ENCODE assay signal across 23 cellular contexts in genomic region chr4:184766421-184766820, GRCh38. TPM values are rescaled to one million over a fixed set of nuclear protein-coding genes. Genes with fewer than 3 reads are reported as not detected.
DNase-seq lines count a peak whose midpoint lies in the region; ATAC-seq and FAIRE-seq lines count a peak whose summit lies in the region.
"Had no signal": no experiment of that assay in that cellular context is flagged by ENCODE, and none has a peak within 500 bp of the region (broad histone marks: within the 10 kb centered on the region; RNA-seq: fewer than 3 reads in every experiment).

No MANE protein-coding gene starts in this region.

- no peak overlapping the region for H3K4me3 ChIP-seq in mesendoderm (ENCODE audit: low read length)
- no peak overlapping the region for H3K4me3 ChIP-seq in small intestine (ENCODE audit: low read depth in 1 of 2, low read length in 2 of 2)
- H3K4me3 ChIP-seq: A549, GM23248 had no signal

- H3K9ac ChIP-seq in mesendoderm (ENCODE audit: low read length): no peak overlapping the region
- H3K9ac ChIP-seq: GM23248 had no signal

- ATAC-seq in left colon: peak; percentile 30
- no peak for ATAC-seq in GM21529 (IDR thresholded peaks at IDR 0.05; ENCODE audit: unreplicated experiment)
- ATAC-seq in HG03025 (IDR thresholded peaks at IDR 0.05; ENCODE audit: low FRiP score, unreplicated experiment): no peak
- ATAC-seq in HG02623 (IDR thresholded peaks at IDR 0.05; ENCODE audit: unreplicated experiment): no peak

- H3K36me3 ChIP-seq in mesendoderm (ENCODE audit: control insufficient read depth, insufficient read depth, low read length) (no peaks in the 10 kb centered on the region), small intestine (ENCODE audit: control insufficient read depth in 2 of 2, insufficient read depth in 2 of 2, low read length in 2 of 2) (peaks cover 0 to 7% of the 10 kb centered on the region in 2 donors)

- no peak overlapping the region for H2BK15ac ChIP-seq in mesendoderm (replicated peaks; ENCODE audit: low read depth)

- no peaks in the 10 kb centered on the region for H3K4me1 ChIP-seq in mesendoderm (ENCODE audit: control insufficient read depth, low read depth, low read length)
- no peaks in the 10 kb centered on the region for H3K4me1 ChIP-seq in small intestine (ENCODE audit: control insufficient read depth in 2 of 2, insufficient read depth in 1 of 2, low read depth in 1 of 2, low read length in 1 of 2)
- H3K4me1 ChIP-seq: A549 had no signal

- no peak overlapping the region for H3K56ac ChIP-seq in mesendoderm (ENCODE audit: low read length)

- no peaks in the 10 kb centered on the region for H3K79me1 ChIP-seq in mesendoderm (ENCODE audit: low read length)

- WGBS in mesendoderm (ENCODE audit: extremely low coverage, insufficient coverage, low lambda C conversion rate): no CpG with 5 or more reads among the region's 9 CpGs
- WGBS in small intestine, 3 donors: 42 to 91% (median 61%) methylated on average over 9 of the region's 9 CpGs

- H4K5ac ChIP-seq in mesendoderm (ENCODE audit: low read length): no peak overlapping the region

- H4K8ac ChIP-seq in mesendoderm (ENCODE audit: low read depth, low read length): no peak overlapping the region

- no peaks in the 10 kb centered on the region for H3K9me3 ChIP-seq in small intestine (ENCODE audit: control insufficient read depth, low read depth)
- H3K9me3 ChIP-seq: A549 had no signal

- H3K79me2 ChIP-seq in mesendoderm (ENCODE audit: control insufficient read depth, insufficient read depth, low read length): no peaks in the 10 kb centered on the region

- no peaks in the 10 kb centered on the region for H3K27me3 ChIP-seq in mesendoderm (ENCODE audit: insufficient read depth, low read length, poor library complexity)
- no peaks in the 10 kb centered on the region for H3K27me3 ChIP-seq in small intestine (ENCODE audit: control insufficient read depth in 2 of 2, insufficient read depth in 2 of 2, low read length in 2 of 2)

- H3K4ac ChIP-seq in mesendoderm (ENCODE audit: low read depth, low read length): no peak overlapping the region

- H3K4me2 ChIP-seq in mesendoderm (ENCODE audit: low read length): no peak overlapping the region
- H3K4me2 ChIP-seq: A549 had no signal

- DNase-seq in head of caudate nucleus: peak in 37 of 42 donors; percentile 32 to 82 (median 51)
- no peak for DNase-seq in left colon
- peak; percentile 8 for DNase-seq in mesendoderm
- peak; percentile 23 for DNase-seq in small intestine
- DNase-seq in NCI-H2196 treated with DMSO at 0.1 percent for 48 hours (lab: John Stamatoyannopoulos, UW; ENCODE audit: unreplicated experiment): no peak
- DNase-seq: 8988T; ACHN; C1 segment of cervical spinal cord; Calu3; CD4-positive, alpha-beta memory T cell; COR-L47; DMS53; DMS79 treated with DMSO at 0.1 percent for 48 hours; GF-D8; GM23248; HCEC 1CT had no signal

- H3K27ac ChIP-seq in mesendoderm (ENCODE audit: low read depth, low read length) (no peak overlapping the region), small intestine (ENCODE audit: low read depth in 1 of 2, low read length in 1 of 2) (no peak overlapping the region)
- H3K27ac ChIP-seq: A549, GM23248 had no signal

- no peak overlapping the region for H2AK5ac ChIP-seq in mesendoderm (ENCODE audit: low read length)

- no peak overlapping the region for H3K18ac ChIP-seq in mesendoderm (ENCODE audit: low read length)

- no peak overlapping the region for H2BK120ac ChIP-seq in mesendoderm (ENCODE audit: low read depth, low read length)

- intact Hi-C loops in head of caudate nucleus (cut with DNase I) (no loop called here), left colon (cut with DNase I, micrococcal nuclease) (no loop called here)

- no peak overlapping the region for H2BK5ac ChIP-seq in mesendoderm (ENCODE audit: low read length)

- no peak for FAIRE-seq in small intestine (lab: Jason Lieb, UNC)
- FAIRE-seq: A549, GM12891, GM18507, H1 had no signal

- no peak overlapping the region for H3K23ac ChIP-seq in mesendoderm (ENCODE audit: low read length)

RNA-seq across cellular contexts. Expression of gene CENPU, which starts 32.5 kb away (rescaled TPM):
- 10 to 100 TPM in 1 of 2 donors, 1 to 10 TPM in 1; 5.8 to 11.8 TPM for total RNA-seq in left colon
- 103 TPM for polyA plus RNA-seq in mesendoderm (2013, experiment 1 of 2)
- polyA plus RNA-seq in mesendoderm (2013, experiment 2 of 2): 103 TPM
- 10 to 100 TPM in 1 of 3 donors, 1 to 10 TPM in 2; 1.6 to 17.2 (median 1.8) TPM for polyA plus RNA-seq in small intestine

RNA-seq across cellular contexts. Expression of gene ACSL1, which starts 59.3 kb away (rescaled TPM):
- total RNA-seq in left colon: 10 to 100 TPM; 39.4 to 41.2 TPM
- polyA plus RNA-seq in mesendoderm (2013, experiment 1 of 2): 4.4 TPM
- polyA plus RNA-seq in mesendoderm (2013, experiment 2 of 2): 4.5 TPM
- 10 to 100 TPM; 14.6 to 85.0 (median 50.1) TPM for polyA plus RNA-seq in small intestine

Comparison
In these comparisons a context has a peak if more than half of its experiments do, and no peak if none do; other contexts are left out.
1. DNase-seq: peak in head of caudate nucleus (37 of 42), mesendoderm (single experiment) and small intestine (single experiment); none in left colon (0 of 2) and NCI-H2196 treated with DMSO at 0.1 percent for 48 hours (single experiment).